ENCODE assay signal across 1 cellular context in the genomic region with DNA sequence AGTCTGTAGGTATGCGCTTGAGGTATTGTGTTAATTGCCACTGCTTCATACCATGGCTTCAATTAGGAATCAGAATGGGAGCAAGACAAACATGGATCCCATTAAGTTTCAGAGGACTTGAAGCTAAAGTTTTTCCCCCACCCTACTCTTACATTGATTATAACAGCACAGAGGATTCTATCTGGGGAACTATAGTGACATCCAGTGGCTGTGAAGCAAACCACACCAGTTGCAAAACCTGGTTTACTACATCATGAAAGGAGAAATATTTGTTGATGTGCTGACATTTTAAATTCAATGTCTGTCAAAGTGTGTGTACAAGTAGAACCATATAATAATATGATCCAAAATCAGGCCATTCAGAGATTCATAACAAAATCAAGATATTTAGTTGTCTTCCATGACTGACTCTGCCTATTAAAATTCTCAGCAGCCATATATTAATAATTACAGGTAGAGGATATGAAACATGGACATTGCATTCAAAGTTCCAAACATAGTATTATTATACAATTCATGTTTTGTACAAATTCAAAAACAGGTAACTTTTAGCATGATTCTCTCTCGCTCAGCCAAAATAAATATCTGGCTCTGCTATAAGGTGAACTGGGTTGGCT.
TF ChIP-seq lines count a peak whose summit lies in the region.

No MANE protein-coding gene starts in this region.

TF ChIP-seq in K562, 482 proteins besides CTCF, POLR2A, EP300 and RAD21 (continued from another document):
- TF ChIP-seq, protein P1, sequence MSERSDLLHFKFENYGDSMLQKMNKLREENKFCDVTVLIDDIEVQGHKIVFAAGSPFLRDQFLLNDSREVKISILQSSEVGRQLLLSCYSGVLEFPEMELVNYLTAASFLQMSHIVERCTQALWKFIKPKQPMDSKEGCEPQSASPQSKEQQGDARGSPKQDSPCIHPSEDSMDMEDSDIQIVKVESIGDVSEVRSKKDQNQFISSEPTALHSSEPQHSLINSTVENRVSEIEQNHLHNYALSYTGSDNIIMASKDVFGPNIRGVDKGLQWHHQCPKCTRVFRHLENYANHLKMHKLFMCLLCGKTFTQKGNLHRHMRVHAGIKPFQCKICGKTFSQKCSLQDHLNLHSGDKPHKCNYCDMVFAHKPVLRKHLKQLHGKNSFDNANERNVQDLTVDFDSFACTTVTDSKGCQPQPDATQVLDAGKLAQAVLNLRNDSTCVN (CRISPR knock-in tag; IDR thresholded peaks at IDR 0.05) = no peak
